In genomic region chr3:128484404-128485282, GRCh38 we compare ENCODE assay signal across 12 cellular contexts. TPM values are rescaled to one million over a fixed set of nuclear protein-coding genes. Genes with fewer than 3 reads are reported as not detected.
DNase-seq lines count a peak whose midpoint lies in the region; ATAC-seq and TF ChIP-seq lines count a peak whose summit lies in the region.
"Had no signal": no experiment of that assay in that cellular context is flagged by ENCODE, and none has a peak within 500 bp of the region (broad histone marks: within the 10 kb centered on the region; RNA-seq: fewer than 3 reads in every experiment).

No MANE protein-coding gene starts in this region.

- peaks cover 8% of the 10 kb centered on the region; the same call in 1 of the 2 replicates for H3K36me3 ChIP-seq in Loucy (ENCODE audit: insufficient read depth, low read length)
- H3K36me3 ChIP-seq in rectal smooth muscle tissue (ENCODE audit: control insufficient read depth, insufficient read depth, low read length), result no peaks in the 10 kb centered on the region
- H3K36me3 ChIP-seq in MM.1S (replicated peaks; ENCODE audit: insufficient read depth, low read length), result no peaks in the 10 kb centered on the region

- peaks cover 31% of the 10 kb centered on the region for H3K4me1 Mint-ChIP-seq in CD4-positive, alpha-beta T cell (ENCODE audit: low read depth)
- peaks cover 13% of the 10 kb centered on the region for H3K4me1 Mint-ChIP-seq in T-helper 2 cell treated with Interferon-gamma antibody and Interleukin-4, amounts not matched to agents 5 μg/mL and 100 μg/mL, for 36 hours (ENCODE audit: low read depth)

- peaks cover 92% of the 10 kb centered on the region for H3K27me3 ChIP-seq in CD4-positive, alpha-beta T cell (ENCODE audit: control insufficient read depth, insufficient read depth, low read length)
- H3K27me3 ChIP-seq in Loucy (ENCODE audit: insufficient read depth, low read length, poor library complexity, severe bottlenecking) (no peaks in the 10 kb centered on the region), rectal smooth muscle tissue (ENCODE audit: control insufficient read depth, insufficient read depth, low read length) (peaks cover 64% of the 10 kb centered on the region), MM.1S (replicated peaks; ENCODE audit: insufficient read depth, low read length) (peaks cover 100% of the 10 kb centered on the region)

- POLR2A ChIA-PET in CD4-positive, alpha-beta T cell (lab: Charles Lee), result interaction anchor here (0.6 to 0.7 kb wide), 3 partner anchors 14 to 976 kb away, joined by 3 to 4 read pairs (median 4); no protein-coding TSS in a partner anchor

- no peak for DNase-seq in CD4-positive, alpha-beta T cell
- DNase-seq in foreskin fibroblast (no peak), midbrain (lab: John Stamatoyannopoulos, UW) (no peak), middle frontal gyrus (ENCODE audit: extremely low spot score, low spot score) (no peak), MM.1S (no peak)
- DNase-seq in T-helper 2 cell treated with Interferon-gamma antibody and Interleukin-4, amounts not matched to agents 5 μg/mL and 100 μg/mL, for 36 hours (ENCODE audit: low spot score), result no peak
- DNase-seq: activated naive CD4-positive, alpha-beta T cell had no signal

- H2AFZ ChIP-seq in Loucy (ENCODE audit: low read length) (peak overlapping the region; percentile 3; the same call in 1 of the 2 replicates), MM.1S (ENCODE audit: low read length) (no peak overlapping the region)

- H3K9me2 ChIP-seq in Loucy (replicated peaks; ENCODE audit: low read depth, low read length) (no peaks in the 10 kb centered on the region), MM.1S (replicated peaks; ENCODE audit: insufficient read depth, low read length) (no peaks in the 10 kb centered on the region)

- peak overlapping the region; percentile 85 for H3K4me3 ChIP-seq in Loucy (ENCODE audit: low read length, poor library complexity, severe bottlenecking)
- peak overlapping the region; percentile 28 to 90 for H3K4me3 ChIP-seq in foreskin fibroblast (ENCODE audit: low read depth in 1 of 2, low read length in 2 of 2)
- H3K4me3 ChIP-seq in rectal smooth muscle tissue (ENCODE audit: low read length), result peak overlapping the region; percentile 15
- no peak overlapping the region for H3K4me3 ChIP-seq in MM.1S (ENCODE audit: low read length)

- ATAC-seq in CD4-positive, alpha-beta T cell (ENCODE audit: poor library complexity), result no peak
- ATAC-seq: activated CD4-positive, CD25-positive, alpha-beta regulatory T cell treated with anti-CD3 and anti-CD28 coated beads, Interleukin-2, amount 50 U/mL, for 24 hours had no signal

- CTCF ChIA-PET in CD4-positive, alpha-beta T cell (lab: Charles Lee), result no interaction called here

- peaks cover 51% of the 10 kb centered on the region for H3K4me1 ChIP-seq in Loucy (ENCODE audit: insufficient read depth, low read length, poor library complexity, severe bottlenecking)
- H3K4me1 ChIP-seq in rectal smooth muscle tissue (ENCODE audit: control insufficient read depth, insufficient read depth, low read length), result peaks cover 6% of the 10 kb centered on the region
- no peaks in the 10 kb centered on the region for H3K4me1 ChIP-seq in MM.1S (ENCODE audit: low read length)

- peaks cover 84% of the 10 kb centered on the region for H3K27me3 Mint-ChIP-seq in CD4-positive, alpha-beta T cell
- H3K27me3 Mint-ChIP-seq in T-helper 2 cell treated with Interferon-gamma antibody and Interleukin-4, amounts not matched to agents 5 μg/mL and 100 μg/mL, for 36 hours (ENCODE audit: low read depth), result peaks cover 65% of the 10 kb centered on the region

- H3K27ac Mint-ChIP-seq in CD4-positive, alpha-beta T cell, result no peak overlapping the region
- no peak overlapping the region for H3K27ac Mint-ChIP-seq in T-helper 2 cell treated with Interferon-gamma antibody and Interleukin-4, amounts not matched to agents 5 μg/mL and 100 μg/mL, for 36 hours

- intact Hi-C loops in CD4-positive, alpha-beta T cell (cut with DNase I, micrococcal nuclease), result no loop called here

- no peaks in the 10 kb centered on the region for H3K9me3 ChIP-seq in CD4-positive, alpha-beta T cell (ENCODE audit: control insufficient read depth, low read length)
- H3K9me3 ChIP-seq in Loucy (ENCODE audit: insufficient read depth, low read depth, low read length) (no peaks in the 10 kb centered on the region), MM.1S (replicated peaks; ENCODE audit: insufficient read depth, low read length) (no peaks in the 10 kb centered on the region)

- H3K4me3 Mint-ChIP-seq in CD4-positive, alpha-beta T cell, result peak overlapping the region; percentile 43
- no peak overlapping the region for H3K4me3 Mint-ChIP-seq in T-helper 2 cell treated with Interferon-gamma antibody and Interleukin-4, amounts not matched to agents 5 μg/mL and 100 μg/mL, for 36 hours

- no peaks in the 10 kb centered on the region for H4K20me1 ChIP-seq in Loucy (ENCODE audit: insufficient read depth, low read length, poor library complexity, severe bottlenecking)
- H4K20me1 ChIP-seq in MM.1S (ENCODE audit: insufficient read depth, low read length), result no peaks in the 10 kb centered on the region

- no peaks in the 10 kb centered on the region for H3K9me3 Mint-ChIP-seq in CD4-positive, alpha-beta T cell
- H3K9me3 Mint-ChIP-seq in T-helper 2 cell treated with Interferon-gamma antibody and Interleukin-4, amounts not matched to agents 5 μg/mL and 100 μg/mL, for 36 hours, result no peaks in the 10 kb centered on the region

- H3K36me3 Mint-ChIP-seq in CD4-positive, alpha-beta T cell (ENCODE audit: low read depth), result no peaks in the 10 kb centered on the region
- H3K36me3 Mint-ChIP-seq in T-helper 2 cell treated with Interferon-gamma antibody and Interleukin-4, amounts not matched to agents 5 μg/mL and 100 μg/mL, for 36 hours (ENCODE audit: low read depth), result no peaks in the 10 kb centered on the region

- H3K27ac ChIP-seq in CD4-positive, alpha-beta T cell (ENCODE audit: low read depth, low read length), result no peak overlapping the region
- H3K27ac ChIP-seq in rectal smooth muscle tissue (ENCODE audit: low read depth, low read length) (no peak overlapping the region), MM.1S (ENCODE audit: low read length) (no peak overlapping the region)

- no peak for TF ChIP-seq CTCF in CD4-positive, alpha-beta T cell (IDR thresholded peaks at IDR 0.05)
- TF ChIP-seq CTCF in Loucy (conservative IDR thresholded peaks at IDR 0.05; ENCODE audit: low read length) (no peak), foreskin fibroblast (IDR thresholded peaks at IDR 0.05; ENCODE audit: low read depth, low read length) (no peak), MM.1S (IDR thresholded peaks at IDR 0.05; ENCODE audit: low read length) (no peak)

- H3K79me2 ChIP-seq in Loucy (ENCODE audit: insufficient read depth, low read length) (peaks cover 72% of the 10 kb centered on the region), MM.1S (ENCODE audit: low read length) (no peaks in the 10 kb centered on the region)

- H3K4me2 ChIP-seq in Loucy (ENCODE audit: low read depth, low read length, poor library complexity, severe bottlenecking), result peak overlapping the region; percentile 94
- H3K4me2 ChIP-seq in MM.1S (ENCODE audit: low read depth, low read length), result no peak overlapping the region

- H3F3A ChIP-seq in Loucy (ENCODE audit: low read depth) (peaks cover 15% of the 10 kb centered on the region), MM.1S (ENCODE audit: insufficient read depth, low read length) (no peaks in the 10 kb centered on the region)

- H3K9ac ChIP-seq in Loucy (ENCODE audit: low read depth, low read length, poor library complexity, severe bottlenecking) (peak overlapping the region; percentile 98), rectal smooth muscle tissue (ENCODE audit: low read length) (no peak overlapping the region), MM.1S (ENCODE audit: low read length) (no peak overlapping the region)

RNA-seq across cellular contexts. Expression of gene GATA2, which starts 8.4 kb away (rescaled TPM):
- total RNA-seq in CD4-positive, alpha-beta T cell, result under 1 TPM; 0.16 to 0.17 TPM

RNA-seq across cellular contexts. Expression of gene DNAJB8, which starts 18.0 kb away (rescaled TPM):
- total RNA-seq in CD4-positive, alpha-beta T cell, result not detected
- total RNA-seq: dorsolateral prefrontal cortex, posterior vena cava had no signal
